ENCODE assay signal across 8 cellular contexts in genomic region chr1:23779826-23780371, GRCh38. TPM values are rescaled to one million over a fixed set of nuclear protein-coding genes. Genes with fewer than 3 reads are reported as not detected.
DNase-seq lines count a peak whose midpoint lies in the region; ATAC-seq and TF ChIP-seq lines count a peak whose summit lies in the region.

No MANE protein-coding gene starts in this region.

- H3K4me1 Mint-ChIP-seq in T-helper 2 cell treated with Interferon-gamma antibody and Interleukin-4, amounts not matched to agents 5 μg/mL and 100 μg/mL, for 36 hours (ENCODE audit: low read depth) = peaks cover 14% of the 10 kb centered on the region
- peaks cover 14 to 31% of the 10 kb centered on the region in 2 donors for H3K4me1 Mint-ChIP-seq in effector memory CD8-positive, alpha-beta T cell (ENCODE audit: low read depth in 2 of 2)
- H3K4me1 Mint-ChIP-seq in progenitor cell of endocrine pancreas (ENCODE audit: low read depth) = peaks cover 18% of the 10 kb centered on the region

- POLR2A ChIA-PET in OCI-LY7 (lab: Charles Lee) = interaction anchor here (0.6 to 1.0 kb wide), 5 partner anchors 8 to 236 kb away, joined by 3 to 4 read pairs (median 3); partner anchors contain the start of gene GALE

- no peak overlapping the region for H2AFZ ChIP-seq in OCI-LY7 (ENCODE audit: low read length)

- no peaks in the 10 kb centered on the region for H4K20me1 ChIP-seq in OCI-LY7 (ENCODE audit: insufficient read depth, low read length)

- H3K4me2 ChIP-seq in OCI-LY7 (ENCODE audit: low read length) = peak overlapping the region; percentile 82

- H3K4me3 ChIP-seq in OCI-LY7 (ENCODE audit: low read depth, low read length, poor library complexity, severe bottlenecking) = peak overlapping the region; percentile 88

- peak overlapping the region; percentile 80 for H3K27ac Mint-ChIP-seq in T-helper 2 cell treated with Interferon-gamma antibody and Interleukin-4, amounts not matched to agents 5 μg/mL and 100 μg/mL, for 36 hours
- H3K27ac Mint-ChIP-seq in effector memory CD8-positive, alpha-beta T cell = peak overlapping the region in 1 of 2 donors; percentile 94
- H3K27ac Mint-ChIP-seq in progenitor cell of endocrine pancreas = peak overlapping the region; percentile 42

- H3K36me3 ChIP-seq in OCI-LY7 (ENCODE audit: insufficient read depth, low read length) = peaks cover 50% of the 10 kb centered on the region

- H3K9me2 ChIP-seq in OCI-LY7 (ENCODE audit: insufficient read depth, low read length) = no peaks in the 10 kb centered on the region

- intact Hi-C loops in OCI-LY7 (cut with micrococcal nuclease; ENCODE audit: unreplicated experiment) = no loop called here

- peaks cover 29% of the 10 kb centered on the region for H3K4me1 ChIP-seq in OCI-LY7 (ENCODE audit: insufficient read depth, low read length, poor library complexity, severe bottlenecking)

- TF ChIP-seq CTCF in OCI-LY7 (conservative IDR thresholded peaks at IDR 0.05; ENCODE audit: low read length) (no peak), progenitor cell of endocrine pancreas (IDR thresholded peaks at IDR 0.05; ENCODE audit: unreplicated experiment) (no peak)

- H3K9me3 ChIP-seq in OCI-LY7 (ENCODE audit: low read length) = no peaks in the 10 kb centered on the region

- peaks cover 53% of the 10 kb centered on the region for H3K79me2 ChIP-seq in OCI-LY7 (ENCODE audit: insufficient read depth, low read depth, low read length)

- no peak overlapping the region for H3K27ac ChIP-seq in OCI-LY7 (ENCODE audit: low read depth, low read length, poor library complexity, severe bottlenecking)

- no peak for DNase-seq in T-helper 2 cell treated with Interferon-gamma antibody and Interleukin-4, amounts not matched to agents 5 μg/mL and 100 μg/mL, for 36 hours (ENCODE audit: low spot score)
- DNase-seq in T-helper 2 cell = no peak
- DNase-seq in OCI-LY7 (ENCODE audit: low spot score) = no peak
- no peak for DNase-seq in effector memory CD8-positive, alpha-beta T cell
- DNase-seq in progenitor cell of endocrine pancreas (ENCODE audit: low spot score, unreplicated experiment) = no peak
- DNase-seq in NCI-H2196 (lab: John Stamatoyannopoulos, UW; ENCODE audit: unreplicated experiment) = no peak
- no peak for DNase-seq in HT-29 (ENCODE audit: low spot score)

- TSS peak; percentile 55 for BruUV-seq in OCI-LY7 (replicated peaks; lab: Mats Ljungman, UMichigan)

- H3K27me3 Mint-ChIP-seq in T-helper 2 cell treated with Interferon-gamma antibody and Interleukin-4, amounts not matched to agents 5 μg/mL and 100 μg/mL, for 36 hours (ENCODE audit: low read depth) = no peaks in the 10 kb centered on the region
- no peaks in the 10 kb centered on the region for H3K27me3 Mint-ChIP-seq in effector memory CD8-positive, alpha-beta T cell
- H3K27me3 Mint-ChIP-seq in progenitor cell of endocrine pancreas = no peaks in the 10 kb centered on the region

- H3K4me3 Mint-ChIP-seq in T-helper 2 cell treated with Interferon-gamma antibody and Interleukin-4, amounts not matched to agents 5 μg/mL and 100 μg/mL, for 36 hours = peak overlapping the region; percentile 91
- peak overlapping the region; percentile 84 to 86 for H3K4me3 Mint-ChIP-seq in effector memory CD8-positive, alpha-beta T cell
- peak overlapping the region; percentile 91 for H3K4me3 Mint-ChIP-seq in progenitor cell of endocrine pancreas (ENCODE audit: low read depth)

- no peak for ATAC-seq in effector memory CD8-positive, alpha-beta T cell (replicated peaks)
- ATAC-seq in GM18873 (IDR thresholded peaks at IDR 0.05; ENCODE audit: low FRiP score, unreplicated experiment) = no peak

- CTCF ChIA-PET in OCI-LY7 (lab: Charles Lee; ENCODE audit: unreplicated experiment) = interaction anchor here (0.6 kb wide), 1 partner anchor 8 kb away, joined by 4 read pairs; no protein-coding TSS in a partner anchor

- H3K9me3 Mint-ChIP-seq in T-helper 2 cell treated with Interferon-gamma antibody and Interleukin-4, amounts not matched to agents 5 μg/mL and 100 μg/mL, for 36 hours = no peaks in the 10 kb centered on the region
- no peaks in the 10 kb centered on the region for H3K9me3 Mint-ChIP-seq in effector memory CD8-positive, alpha-beta T cell
- H3K9me3 Mint-ChIP-seq in progenitor cell of endocrine pancreas (ENCODE audit: low read depth) = no peaks in the 10 kb centered on the region

- H3K36me3 Mint-ChIP-seq in T-helper 2 cell treated with Interferon-gamma antibody and Interleukin-4, amounts not matched to agents 5 μg/mL and 100 μg/mL, for 36 hours (ENCODE audit: low read depth) = peaks cover 17% of the 10 kb centered on the region
- peaks cover 49% of the 10 kb centered on the region for H3K36me3 Mint-ChIP-seq in effector memory CD8-positive, alpha-beta T cell (ENCODE audit: insufficient read depth)
- H3K36me3 Mint-ChIP-seq in progenitor cell of endocrine pancreas (ENCODE audit: insufficient read depth) = peaks cover 7% of the 10 kb centered on the region

RNA-seq across cellular contexts. Expression of gene PITHD1, which starts 1.7 kb away (rescaled TPM):
- 89.9 and 90.8 TPM in 2 replicates for total RNA-seq in OCI-LY7 (2014; rRNA removed; shearing (Covaris generic))
- 63.6 and 67.2 TPM in 2 replicates for total RNA-seq in OCI-LY7 (2022)
- 52.8 and 53.8 TPM in 2 replicates for total RNA-seq in progenitor cell of endocrine pancreas
- total RNA-seq in HT-29 (2014; rRNA removed; shearing (Covaris generic)) = 103 TPM in 2 replicates

RNA-seq across cellular contexts. Expression of gene LYPLA2, which starts 11.0 kb away (rescaled TPM):
- total RNA-seq in OCI-LY7 (2014; rRNA removed; shearing (Covaris generic)) = 65.1 and 91.2 TPM in 2 replicates
- 66.5 and 68.3 TPM in 2 replicates for total RNA-seq in OCI-LY7 (2022)
- total RNA-seq in progenitor cell of endocrine pancreas = 109 and 115 TPM in 2 replicates
- 299 and 311 TPM in 2 replicates for total RNA-seq in HT-29 (2014; rRNA removed; shearing (Covaris generic))

RNA-seq across cellular contexts. Expression of gene GALE, which starts 20.7 kb away (rescaled TPM):
- 17.9 and 19.6 TPM in 2 replicates for total RNA-seq in OCI-LY7 (2014; rRNA removed; shearing (Covaris generic))
- total RNA-seq in OCI-LY7 (2022) = 16.0 and 16.8 TPM in 2 replicates
- total RNA-seq in progenitor cell of endocrine pancreas = 49.9 and 53.3 TPM in 2 replicates
- total RNA-seq in HT-29 (2014; rRNA removed; shearing (Covaris generic)) = 252 and 273 TPM in 2 replicates

RNA-seq across cellular contexts. Expression of gene ELOA, which starts 36.6 kb away (rescaled TPM):
- 24.7 and 29.1 TPM in 2 replicates for total RNA-seq in OCI-LY7 (2014; rRNA removed; shearing (Covaris generic))
- total RNA-seq in OCI-LY7 (2022) = 35.8 and 41.0 TPM in 2 replicates
- total RNA-seq in progenitor cell of endocrine pancreas = 37.5 and 40.8 TPM in 2 replicates
- total RNA-seq in HT-29 (2014; rRNA removed; shearing (Covaris generic)) = 32.9 and 36.8 TPM in 2 replicates

RNA-seq across cellular contexts. Expression of gene HMGCL, which starts 45.3 kb away (rescaled TPM):
- 9.0 and 13.1 TPM in 2 replicates for total RNA-seq in OCI-LY7 (2014; rRNA removed; shearing (Covaris generic))
- total RNA-seq in OCI-LY7 (2022) (27.4 and 30.7 TPM in 2 replicates), progenitor cell of endocrine pancreas (30.0 and 30.3 TPM in 2 replicates)
- 37.4 and 38.2 TPM in 2 replicates for total RNA-seq in HT-29 (2014; rRNA removed; shearing (Covaris generic))
